Comparison of ENCODE assay signal across 28 cellular contexts in the genomic region with DNA sequence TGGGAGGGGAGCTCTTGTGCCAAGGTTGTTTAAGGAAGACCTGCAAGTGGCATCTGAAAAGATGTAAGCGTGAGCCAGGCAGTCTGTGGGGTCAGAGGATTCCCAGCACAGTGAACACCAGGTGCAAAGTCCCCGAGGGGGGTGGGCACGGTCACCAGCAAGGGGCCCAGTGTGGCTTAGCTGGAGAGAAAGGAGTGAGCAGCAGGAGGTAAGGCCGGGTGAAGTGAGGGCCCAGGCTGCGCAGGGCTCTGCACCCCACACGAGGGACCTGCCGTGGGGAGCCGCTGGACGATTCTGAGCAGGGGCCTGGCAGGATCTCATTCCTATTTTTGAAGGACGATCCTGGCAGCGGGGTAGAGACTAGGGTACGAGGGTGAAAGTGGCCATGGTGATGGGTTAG. TPM values are rescaled to one million over a fixed set of nuclear protein-coding genes. Genes with fewer than 3 reads are reported as not detected.
DNase-seq lines count a peak whose midpoint lies in the region; ATAC-seq and TF ChIP-seq lines count a peak whose summit lies in the region.
"Had no signal": no experiment of that assay in that cellular context is flagged by ENCODE, and none has a peak within 500 bp of the region (broad histone marks: within the 10 kb centered on the region; RNA-seq: fewer than 3 reads in every experiment).

No MANE protein-coding gene starts in this region.

- POLR2A ChIA-PET in HEK293 (lab: Yijun Ruan, JAX), result no interaction called here

- H3K36me3 ChIP-seq in HEK293 (ENCODE audit: control insufficient read depth in 2 of 2, insufficient read depth in 1 of 2, low read length in 2 of 2) (peaks cover 33 to 81% of the 10 kb centered on the region in 2 experiments), skeletal muscle tissue (ENCODE audit: control insufficient read depth in 3 of 3, insufficient read depth in 3 of 3, low read length in 3 of 3) (peaks cover 46 to 58% (median 54%) of the 10 kb centered on the region in 3 donors)

- peaks cover 44% of the 10 kb centered on the region for H3K36me3 Mint-ChIP-seq in activated naive CD4-positive, alpha-beta T cell treated with anti-CD3 and anti-CD28 coated beads for 36 hours (ENCODE audit: low read depth)
- H3K36me3 Mint-ChIP-seq in activated naive CD8-positive, alpha-beta T cell treated with anti-CD3 and anti-CD28 coated beads, Interleukin-2, amount 50 U/mL, for 24 hours (ENCODE audit: low read depth), result peaks cover 60% of the 10 kb centered on the region

- no peak overlapping the region for H3K4me3 Mint-ChIP-seq in activated naive CD4-positive, alpha-beta T cell treated with anti-CD3 and anti-CD28 coated beads for 36 hours
- no peak overlapping the region for H3K4me3 Mint-ChIP-seq in activated naive CD8-positive, alpha-beta T cell treated with anti-CD3 and anti-CD28 coated beads, Interleukin-2, amount 50 U/mL, for 24 hours

- H3K27ac ChIP-seq in HEK293 (ENCODE audit: extremely low read depth, low read depth, low read length) (no peak overlapping the region), skeletal muscle tissue (ENCODE audit: low read depth, low read length) (peak overlapping the region; percentile 73)
- H3K27ac ChIP-seq: foreskin keratinocyte, SJCRH30, stomach, VCaP had no signal

- DNase-seq in activated naive CD4-positive, alpha-beta T cell treated with anti-CD3 and anti-CD28 coated beads for 36 hours, result no peak
- DNase-seq in activated naive CD4-positive, alpha-beta T cell treated with Interleukin-2 at 50 U/mL for 16 hours, result no peak
- DNase-seq in activated naive CD8-positive, alpha-beta T cell treated with anti-CD3 and anti-CD28 coated beads, Interleukin-2, amount 50 U/mL, for 24 hours, result no peak
- DNase-seq in cerebellum (ENCODE audit: low spot score) (no peak), NOMO-1 (lab: John Stamatoyannopoulos, UW; ENCODE audit: unreplicated experiment in 2 of 2) (no peak)
- DNase-seq: activated CD4-positive, alpha-beta T cell treated with anti-CD3 and anti-CD28 coated beads for 48 hours; DMS 273 treated with DMSO at 0.1 percent for 48 hours; EL; foreskin keratinocyte; head of caudate nucleus; islet precursor cell; KBM-7; left ventricle myocardium superior; MM.1S; NCI-H1105 treated with DMSO at 0.1 percent for 48 hours; NCI-H1930; NCI-H510A treated with DMSO at 0.1 percent for 48 hours; occipital lobe; RPMI8226; SJCRH30; stomach; T1000 had no signal

- no peaks in the 10 kb centered on the region for H3K4me1 ChIP-seq in HEK293 (ENCODE audit: control insufficient read depth, insufficient read depth, low read length)
- peaks cover 24 to 48% (median 38%) of the 10 kb centered on the region in 3 donors for H3K4me1 ChIP-seq in skeletal muscle tissue (ENCODE audit: control insufficient read depth in 3 of 3, insufficient read depth in 3 of 3, low read length in 3 of 3)

- TF ChIP-seq CTCF in HEK293 (tag by site-specific recombination; IDR thresholded peaks at IDR 0.05), result no peak

- no peaks in the 10 kb centered on the region for H3K27me3 Mint-ChIP-seq in activated naive CD4-positive, alpha-beta T cell treated with anti-CD3 and anti-CD28 coated beads for 36 hours (ENCODE audit: low read depth)
- no peaks in the 10 kb centered on the region for H3K27me3 Mint-ChIP-seq in activated naive CD8-positive, alpha-beta T cell treated with anti-CD3 and anti-CD28 coated beads, Interleukin-2, amount 50 U/mL, for 24 hours

- intact Hi-C loops in activated naive CD4-positive, alpha-beta T cell treated with anti-CD3 and anti-CD28 coated beads for 36 hours (cut with micrococcal nuclease), result no loop called here

- no peaks in the 10 kb centered on the region for H3K9me3 Mint-ChIP-seq in activated naive CD4-positive, alpha-beta T cell treated with anti-CD3 and anti-CD28 coated beads for 36 hours
- H3K9me3 Mint-ChIP-seq in activated naive CD8-positive, alpha-beta T cell treated with anti-CD3 and anti-CD28 coated beads, Interleukin-2, amount 50 U/mL, for 24 hours, result no peaks in the 10 kb centered on the region
- H3K9me3 Mint-ChIP-seq: activated T-helper 2 cell treated with anti-CD3 and anti-CD28 coated beads, Interferon-gamma antibody, Interleukin-2, Interleukin-4, amounts not matched to agents 10 μg/mL and 5 μg/mL and 100 μg/mL, durations not matched to agents 14 hours and 24 hours and 36 hours had no signal

- no peak for ATAC-seq in activated naive CD8-positive, alpha-beta T cell treated with anti-CD3 and anti-CD28 coated beads, Interleukin-2, amount 50 U/mL, for 24 hours
- ATAC-seq: foreskin keratinocyte, left ventricle myocardium superior had no signal

- no peaks in the 10 kb centered on the region for H3K27me3 ChIP-seq in skeletal muscle tissue (ENCODE audit: control insufficient read depth in 3 of 3, insufficient read depth in 3 of 3, low read length in 3 of 3)
- H3K27me3 ChIP-seq: adrenal gland, esophagus muscularis mucosa, foreskin keratinocyte, SJCRH30, stomach had no signal

- H3K4me1 Mint-ChIP-seq in activated naive CD4-positive, alpha-beta T cell treated with anti-CD3 and anti-CD28 coated beads for 36 hours (ENCODE audit: low read depth), result peaks cover 39% of the 10 kb centered on the region
- peaks cover 36% of the 10 kb centered on the region for H3K4me1 Mint-ChIP-seq in activated naive CD8-positive, alpha-beta T cell treated with anti-CD3 and anti-CD28 coated beads, Interleukin-2, amount 50 U/mL, for 24 hours

- CTCF ChIA-PET in activated naive CD4-positive, alpha-beta T cell treated with anti-CD3 and anti-CD28 coated beads for 36 hours (lab: Charles Lee), result interaction anchor here (1.2 to 1.3 kb wide), 2 partner anchors 17 to 23 kb away, joined by 3 read pairs; a partner anchor contains a TSS
- CTCF ChIA-PET in HEK293 (lab: Yijun Ruan, JAX), result no interaction called here

- no peak overlapping the region for H3K9ac ChIP-seq in skeletal muscle tissue (ENCODE audit: low read depth in 1 of 3, low read length in 3 of 3)

- peak overlapping the region; percentile 99 for H3K27ac Mint-ChIP-seq in activated naive CD4-positive, alpha-beta T cell treated with anti-CD3 and anti-CD28 coated beads for 36 hours
- peak overlapping the region; percentile 25 for H3K27ac Mint-ChIP-seq in activated naive CD8-positive, alpha-beta T cell treated with anti-CD3 and anti-CD28 coated beads, Interleukin-2, amount 50 U/mL, for 24 hours
- H3K27ac Mint-ChIP-seq: activated T-helper 2 cell treated with anti-CD3 and anti-CD28 coated beads, Interferon-gamma antibody, Interleukin-2, Interleukin-4, amounts not matched to agents 10 μg/mL and 5 μg/mL and 100 μg/mL, durations not matched to agents 14 hours and 24 hours and 36 hours had no signal

- no peaks in the 10 kb centered on the region for H3K9me3 ChIP-seq in HEK293 (ENCODE audit: control insufficient read depth, insufficient read depth, low read depth, low read length)
- no peaks in the 10 kb centered on the region for H3K9me3 ChIP-seq in skeletal muscle tissue (ENCODE audit: control insufficient read depth in 3 of 3, low read length in 3 of 3)
- H3K9me3 ChIP-seq: adrenal gland, esophagus muscularis mucosa, SJCRH30, stomach had no signal

- H3K4me3 ChIP-seq in HEK293 (ENCODE audit: low read depth, low read length) (no peak overlapping the region), skeletal muscle tissue (ENCODE audit: low read length in 3 of 3) (no peak overlapping the region)
- H3K4me3 ChIP-seq: adrenal gland, esophagus muscularis mucosa, SJCRH30, stomach had no signal

TF ChIP-seq in HEK293, 187 proteins besides CTCF, POLR2A, EP300 and RAD21:
- no peak for TF ChIP-seq ZNF433 (tag by site-specific recombination; IDR thresholded peaks at IDR 0.05; ENCODE audit: low read depth)
- TF ChIP-seq GLIS1 (tag by site-specific recombination; IDR thresholded peaks at IDR 0.05), result peak; percentile 69
- TF ChIP-seq ZXDB (tag by site-specific recombination; IDR thresholded peaks at IDR 0.05), result no peak
- TF ChIP-seq ZNF776 (tag by site-specific recombination; IDR thresholded peaks at IDR 0.05; ENCODE audit: borderline replicate concordance), result no peak

RNA-seq across cellular contexts. Expression of a gene that starts 4.1 kb away (rescaled TPM):
- total RNA-seq in activated naive CD4-positive, alpha-beta T cell treated with anti-CD3 and anti-CD28 coated beads for 36 hours, result 100 to 1,000 TPM; 167 to 169 TPM
- 146 TPM for total RNA-seq in skeletal muscle tissue
- 88.3 TPM for total RNA-seq in cerebellum

RNA-seq across cellular contexts. Expression of a gene that starts 23.8 kb away (rescaled TPM):
- 1 to 10 TPM; 1.4 to 1.5 TPM for total RNA-seq in activated naive CD4-positive, alpha-beta T cell treated with anti-CD3 and anti-CD28 coated beads for 36 hours
- total RNA-seq in skeletal muscle tissue, result 56.4 TPM
- 43.5 TPM for total RNA-seq in cerebellum

Comparison
In these comparisons a context has a peak if more than half of its experiments do, and no peak if none do; other contexts are left out.
1. RNA of a gene that starts 23.8 kb away (total RNA-seq): 56.4 TPM in skeletal muscle tissue (single experiment) and 43.5 TPM in cerebellum (single experiment); 1.4 to 1.5 TPM in activated naive CD4-positive, alpha-beta T cell treated with anti-CD3 and anti-CD28 coated beads for 36 hours; every median in the first group is over 10 times any median in the second.